In genomic region chr16:54928016-54928356, GRCh38 we compare ENCODE assay signal across 8 cellular contexts. TPM values are rescaled to one million over a fixed set of nuclear protein-coding genes. Genes with fewer than 3 reads are reported as not detected.
DNase-seq lines count a peak whose midpoint lies in the region; FAIRE-seq and TF ChIP-seq lines count a peak whose summit lies in the region.

No MANE protein-coding gene starts in this region.

- peak overlapping the region; percentile 100 for H3K27ac ChIP-seq in 22Rv1
- H3K27ac ChIP-seq in GM23248: peak overlapping the region; percentile 96
- no peak overlapping the region for H3K27ac ChIP-seq in fibroblast of lung (ENCODE audit: insufficient read depth, low read length)

- H3K9me2 ChIP-seq in GM23248 (ENCODE audit: insufficient read depth): no peaks in the 10 kb centered on the region

- H3K9ac ChIP-seq in GM23248 (peak overlapping the region; percentile 96), fibroblast of lung (ENCODE audit: insufficient read depth, low read length) (no peak overlapping the region)

- no peak for TF ChIP-seq CTCF in 22Rv1 (IDR thresholded peaks at IDR 0.05)
- no peak for TF ChIP-seq CTCF in fibroblast of lung (conservative IDR thresholded peaks at IDR 0.05 in 1 of 2, IDR thresholded peaks at IDR 0.05 in 1 of 2; ENCODE audit: low read depth in 1 of 2, low read length in 2 of 2)

- DNase-seq in GM23248 (peak; percentile 75), SK-MEL-5 (ENCODE audit: low read depth, low spot score) (peak; percentile 47), fibroblast of lung (ENCODE audit: low read depth in 2 of 2) (peak in 1 of 2 donors; percentile 34), skeletal muscle cell (ENCODE audit: low read depth) (no peak), GDM1 (lab: John Stamatoyannopoulos, UW) (no peak), iPS-NIHi7 (ENCODE audit: extremely low spot score) (no peak), H54 (ENCODE audit: insufficient read length, low spot score) (no peak)

- H3K4me2 ChIP-seq in GM23248 (ENCODE audit: unreplicated experiment) (peak overlapping the region; percentile 93), fibroblast of lung (ENCODE audit: extremely low read depth, insufficient read depth, low read length) (no peak overlapping the region)

- 1% methylated on average over 13 of the region's 13 CpGs for WGBS in GM23248 (ENCODE audit: low coverage in 1 of 2, low lambda C conversion rate in 2 of 2, missing lambda C conversion rate in 2 of 2), 2 experiments

- peak overlapping the region; percentile 87 for H3K4me3 ChIP-seq in GM23248
- H3K4me3 ChIP-seq in fibroblast of lung (replicated peaks in 1 of 4; ENCODE audit: control extremely low read depth in 1 of 4, insufficient read depth in 1 of 4, low read depth in 3 of 4, low read length in 4 of 4): peak overlapping the region in 3 of 4 experiments; percentile 16 to 51 (median 39)
- peak overlapping the region; percentile 73 for H3K4me3 ChIP-seq in skeletal muscle cell (ENCODE audit: low read depth, low read length)

- H3K27me3 ChIP-seq in GM23248 (replicated peaks; ENCODE audit: insufficient read depth) (no peaks in the 10 kb centered on the region), fibroblast of lung (ENCODE audit: control insufficient read depth, insufficient read depth, low read length) (peaks cover 26% of the 10 kb centered on the region)

- H3K36me3 ChIP-seq in GM23248 (ENCODE audit: low read depth) (no peaks in the 10 kb centered on the region), fibroblast of lung (ENCODE audit: control insufficient read depth, insufficient read depth, low read length) (no peaks in the 10 kb centered on the region)

- peak overlapping the region; percentile 47 for H2AFZ ChIP-seq in GM23248
- no peak overlapping the region for H2AFZ ChIP-seq in fibroblast of lung (ENCODE audit: low read length)

- in situ Hi-C loops in GM23248 (cut with MboI): no loop called here
- in situ Hi-C loops in SK-MEL-5 (cut with HindIII; ENCODE audit: low pct_unique_long_range_greater_than_20kb, low sequenced_read_pairs): no loop called here

- TF ChIP-seq POLR2A in H54 (IDR thresholded peaks at IDR 0.05; ENCODE audit: low read depth, low read length): no peak

- H4K20me1 ChIP-seq in GM23248 (ENCODE audit: insufficient read depth) (peaks cover 13% of the 10 kb centered on the region; the same call in 1 of the 2 replicates), fibroblast of lung (ENCODE audit: control insufficient read depth, extremely low read depth, insufficient read depth, low read length) (no peaks in the 10 kb centered on the region)

- H3K79me2 ChIP-seq in GM23248 (ENCODE audit: insufficient read depth): peaks cover 80% of the 10 kb centered on the region
- no peaks in the 10 kb centered on the region for H3K79me2 ChIP-seq in fibroblast of lung (ENCODE audit: control insufficient read depth, insufficient read depth, low read length)

- H3K9me3 ChIP-seq in GM23248 (ENCODE audit: low read depth): no peaks in the 10 kb centered on the region
- no peaks in the 10 kb centered on the region for H3K9me3 ChIP-seq in fibroblast of lung (ENCODE audit: control insufficient read depth, insufficient read depth, low read depth, low read length)

- no peak for FAIRE-seq in H54 (lab: Jason Lieb, UNC)

- peaks cover 28% of the 10 kb centered on the region for H3F3A ChIP-seq in GM23248 (ENCODE audit: insufficient read depth)

- H3K4me1 ChIP-seq in GM23248 (ENCODE audit: insufficient read depth): peaks cover 31% of the 10 kb centered on the region
- H3K4me1 ChIP-seq in fibroblast of lung (ENCODE audit: control insufficient read depth, extremely low read depth, insufficient read depth, low read length): peaks cover 2% of the 10 kb centered on the region

RNA-seq across cellular contexts. Expression of gene IRX5, which starts 2.7 kb away (rescaled TPM):
- 13.9 and 20.6 TPM in 2 replicates for total RNA-seq in GM23248 (2014; rRNA removed; shearing (Covaris generic))
- 2.9 and 3.6 TPM in 2 replicates for polyA plus RNA-seq in GM23248 (2016; fragmentation: Nextera tagmentation; extraction: Ambion mirVana)
- total RNA-seq in SK-MEL-5 (2014; rRNA removed; shearing (Covaris generic)): 1.6 and 3.1 TPM in 2 replicates
- polyA plus RNA-seq in SK-MEL-5 (2015; cell fraction: cytosol; rRNA removed): 3.5 and 5.7 TPM in 2 replicates
- 4.5 and 7.0 TPM in 2 replicates for polyA plus RNA-seq in SK-MEL-5 (2015; cell fraction: nucleus; rRNA removed)
- under 0.01 and 0.17 TPM in 2 replicates for total RNA-seq in fibroblast of lung
- polyA plus RNA-seq in fibroblast of lung: 0.05 TPM in 1 of 2 replicates, not detected in the other
- polyA plus RNA-seq in fibroblast of lung (2012): not detected in 2 replicates
- not detected in 2 replicates for polyA minus RNA-seq in fibroblast of lung (ENCODE audit: low replicate concordance)

Comparison
In these comparisons a context has a peak if more than half of its experiments do, and no peak if none do; other contexts are left out.
1. DNase-seq: peak in GM23248 (single experiment) and SK-MEL-5 (single experiment); none in skeletal muscle cell (single experiment), GDM1 (single experiment), iPS-NIHi7 (single experiment) and H54 (single experiment).
2. Peak in every context shown above with its lines, with median percentiles within 50 percentile points of each other: H3K4me3 ChIP-seq.